Comparison of ENCODE assay signal across 9 cellular contexts in the genomic region with DNA sequence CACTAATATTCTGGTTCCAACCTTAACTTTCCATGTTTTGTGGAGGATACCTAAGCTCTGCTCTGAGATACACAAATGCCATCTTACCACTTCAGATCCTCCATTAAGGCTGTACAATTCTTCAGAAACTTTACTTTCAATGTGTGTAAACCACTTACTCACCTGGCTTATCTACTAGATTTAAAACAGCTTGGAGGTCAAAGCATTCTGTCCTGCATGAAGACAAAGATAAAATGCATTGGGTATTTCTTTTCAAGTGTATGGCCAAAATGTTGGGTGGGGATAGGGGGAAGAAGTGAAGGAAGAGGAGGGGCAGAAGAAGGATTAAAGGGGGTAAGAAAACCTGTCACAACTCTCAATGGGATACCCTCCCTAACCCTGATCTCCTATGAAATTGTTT. TPM values are rescaled to one million over a fixed set of nuclear protein-coding genes. Genes with fewer than 3 reads are reported as not detected.
A peak's percentile ranks its signal among the peaks of the same experiment; 100 is the strongest.
DNase-seq lines count a peak whose midpoint lies in the region; ATAC-seq, FAIRE-seq and TF ChIP-seq lines count a peak whose summit lies in the region.
"Had no signal": no experiment of that assay in that cellular context is flagged by ENCODE, and none has a peak within 500 bp of the region (broad histone marks: within the 10 kb centered on the region; RNA-seq: fewer than 3 reads in every experiment).

No MANE protein-coding gene starts in this region.

- CTCF ChIA-PET in activated naive CD4-positive, alpha-beta T cell treated with anti-CD3 and anti-CD28 coated beads for 36 hours (lab: Charles Lee) = interaction anchor here (0.5 to 1.2 kb wide), 3 partner anchors 29 to 186 kb away, joined by 3 to 4 read pairs (median 3); no protein-coding TSS in a partner anchor
- CTCF ChIA-PET in K562 (lab: Yijun Ruan, JAX; ENCODE audit: low intra/inter-chr PET ratio) = no interaction called here

- H3K27me3 Mint-ChIP-seq in activated naive CD4-positive, alpha-beta T cell treated with anti-CD3 and anti-CD28 coated beads for 36 hours (ENCODE audit: low read depth) = no peaks in the 10 kb centered on the region

- H3K27ac ChIP-seq in K562 (ENCODE audit: extremely low read depth, low read depth, low read length) (peak overlapping the region; percentile 95), lower lobe of right lung (peak overlapping the region; percentile 97), transverse colon (peak overlapping the region; percentile 92 to 98 (median 95))

- H2AFZ ChIP-seq in K562 (ENCODE audit: low read depth, low read length) = no peak overlapping the region

- H3K27ac Mint-ChIP-seq in activated naive CD4-positive, alpha-beta T cell treated with anti-CD3 and anti-CD28 coated beads for 36 hours = peak overlapping the region; percentile 98

- in situ Hi-C loops in K562 (cut with MboI) = loop anchor here (10.0 kb wide), 1 partner anchor 205 kb away; the partner anchor contains the start of gene SCAI
- in situ Hi-C loops in transverse colon (cut with MboI; ENCODE audit: low pct_ligation_motif_present in 1 of 4, low pct_unique_long_range_greater_than_20kb in 1 of 4, low sequenced_read_pairs in 3 of 4) = loop anchor here in 3 of 4 donors (10.0 to 25.0 kb wide), 2 partner anchors 197 to 205 kb away; partner anchors contain the start of gene SCAI (in 3 of the 3)

- H3K9me1 ChIP-seq in K562 (ENCODE audit: control insufficient read depth, insufficient read depth, low read length) = no peaks in the 10 kb centered on the region

- H3K4me3 ChIP-seq in K562 = peak overlapping the region; percentile 75
- H3K4me3 ChIP-seq in lower lobe of right lung = peak overlapping the region; percentile 84
- H3K4me3 ChIP-seq in transverse colon = peak overlapping the region; percentile 59 to 87 (median 64)

- TF ChIP-seq EP300 in K562 (IDR thresholded peaks at IDR 0.05; ENCODE audit: low read length) (no peak), transverse colon (IDR thresholded peaks at IDR 0.05; ENCODE audit: low read depth) (no peak)

- ATAC-seq in K562 = no peak
- ATAC-seq in lower lobe of right lung = no peak
- ATAC-seq in GM18505 (IDR thresholded peaks at IDR 0.05; ENCODE audit: unreplicated experiment) = no peak
- ATAC-seq in HG03571 (IDR thresholded peaks at IDR 0.05; ENCODE audit: unreplicated experiment) = no peak
- no peak for ATAC-seq in HG02938 (IDR thresholded peaks at IDR 0.05; ENCODE audit: unreplicated experiment)

- H3K27me3 ChIP-seq in K562 (ENCODE audit: control insufficient read depth in 2 of 2, insufficient read depth in 2 of 2, low read length in 2 of 2) (no peaks in the 10 kb centered on the region), lower lobe of right lung (ENCODE audit: low read depth) (no peaks in the 10 kb centered on the region), transverse colon (no peaks in the 10 kb centered on the region)

- peaks cover 27% of the 10 kb centered on the region for H3K36me3 ChIP-seq in K562 (ENCODE audit: control insufficient read depth, insufficient read depth, low read length)
- peaks cover 34% of the 10 kb centered on the region for H3K36me3 ChIP-seq in lower lobe of right lung
- peaks cover 0 to 15% (median 5%) of the 10 kb centered on the region in 4 donors for H3K36me3 ChIP-seq in transverse colon

- peaks cover 1% of the 10 kb centered on the region for H3K9me3 Mint-ChIP-seq in activated naive CD4-positive, alpha-beta T cell treated with anti-CD3 and anti-CD28 coated beads for 36 hours

- no peak for DNase-seq in activated naive CD4-positive, alpha-beta T cell treated with anti-CD3 and anti-CD28 coated beads for 36 hours
- DNase-seq in activated naive CD4-positive, alpha-beta T cell treated with anti-CD3 and anti-CD28 coated beads, Interleukin-2, amount 50 U/mL, for 16 hours = no peak
- peak in 2 of 4 experiments; percentile 17 to 22 for DNase-seq in K562 (ENCODE audit: extremely low read depth in 1 of 4, low spot score in 3 of 4)
- DNase-seq in lower lobe of right lung = no peak
- DNase-seq in transverse colon = no peak

- TF ChIP-seq POLR2A in K562 (conservative IDR thresholded peaks at IDR 0.05) (no peak), transverse colon (IDR thresholded peaks at IDR 0.05) (no peak), GM18505 (IDR thresholded peaks at IDR 0.05; ENCODE audit: borderline replicate concordance, extremely low read depth, insufficient read depth, insufficient read length) (no peak)

- TSS peak; percentile 64 for BruUV-seq in K562 (replicated peaks; lab: Mats Ljungman, UMichigan)

- H3K4me1 ChIP-seq in K562 (replicated peaks in 1 of 2; ENCODE audit: control insufficient read depth in 2 of 2, insufficient read depth in 2 of 2, low read length in 2 of 2) = peaks cover 6 to 8% of the 10 kb centered on the region in 2 experiments; a peak in 3 of 5 replicates
- peaks cover 15% of the 10 kb centered on the region for H3K4me1 ChIP-seq in lower lobe of right lung
- H3K4me1 ChIP-seq in transverse colon = peaks cover 0 to 19% (median 9%) of the 10 kb centered on the region in 4 donors

- H3K9ac ChIP-seq in K562 (ENCODE audit: insufficient read depth in 1 of 2, low read depth in 2 of 2, low read length in 2 of 2) = peak overlapping the region; percentile 95 to 96

- H3K79me2 ChIP-seq in K562 (ENCODE audit: control insufficient read depth, insufficient read depth, low read length) = peaks cover 27% of the 10 kb centered on the region

- no peak for FAIRE-seq in K562 (lab: Jason Lieb, UNC)
- FAIRE-seq: endometrium had no signal

- no peak for TF ChIP-seq CTCF in K562 (IDR thresholded peaks at IDR 0.05 in 2 of 3, conservative IDR thresholded peaks at IDR 0.05 in 1 of 3; ENCODE audit: insufficient read depth in 2 of 3, low read depth in 1 of 3, low read length in 3 of 3)
- TF ChIP-seq CTCF in lower lobe of right lung (IDR thresholded peaks at IDR 0.05) = no peak
- TF ChIP-seq CTCF in transverse colon (IDR thresholded peaks at IDR 0.05) = no peak

- no peak for TF ChIP-seq RAD21 in K562 (CRISPR knock-in tag; conservative IDR thresholded peaks at IDR 0.05 in 1 of 2, IDR thresholded peaks at IDR 0.05 in 1 of 2)

- peaks cover 22% of the 10 kb centered on the region for H3K4me1 Mint-ChIP-seq in activated naive CD4-positive, alpha-beta T cell treated with anti-CD3 and anti-CD28 coated beads for 36 hours (ENCODE audit: low read depth)

- peak overlapping the region; percentile 99 for H3K4me2 ChIP-seq in K562 (ENCODE audit: insufficient read depth, low read length)

- intact Hi-C loops in activated naive CD4-positive, alpha-beta T cell treated with anti-CD3 and anti-CD28 coated beads for 36 hours (cut with micrococcal nuclease) = loop anchor here (2.0 to 10.0 kb wide), 4 partner anchors 77 to 435 kb away; partner anchors contain the start of genes ARPC5L and PPP6C
- intact Hi-C loops in K562 (cut with micrococcal nuclease) = loop anchor here (2.0 kb wide), 1 partner anchor 69 kb away; no protein-coding TSS in a partner anchor
- intact Hi-C loops in lower lobe of right lung (cut with DNase I) = no loop called here
- intact Hi-C loops in transverse colon (cut with DNase I; ENCODE audit: low total_unique reads) = no loop called here

- no peaks in the 10 kb centered on the region for H4K20me1 ChIP-seq in K562 (replicated peaks; ENCODE audit: control insufficient read depth, insufficient read depth, low read length)

- peaks cover 20% of the 10 kb centered on the region for H3K36me3 Mint-ChIP-seq in activated naive CD4-positive, alpha-beta T cell treated with anti-CD3 and anti-CD28 coated beads for 36 hours (ENCODE audit: low read depth)

- H3K9me3 ChIP-seq in K562 (replicated peaks; ENCODE audit: control insufficient read depth, insufficient read depth, low read depth, low read length) (no peaks in the 10 kb centered on the region), lower lobe of right lung (no peaks in the 10 kb centered on the region), transverse colon (no peaks in the 10 kb centered on the region)

- peak overlapping the region; percentile 98 for H3K4me3 Mint-ChIP-seq in activated naive CD4-positive, alpha-beta T cell treated with anti-CD3 and anti-CD28 coated beads for 36 hours

- POLR2A ChIA-PET in K562 (lab: Yijun Ruan, JAX) = interaction anchor here (1.0 to 1.1 kb wide), 2 partner anchors 8 to 10 kb away, joined by 3 read pairs; no protein-coding TSS in a partner anchor

TF ChIP-seq in K562, 482 proteins besides CTCF, POLR2A, EP300 and RAD21 (continues in another document):
- peak; percentile 34; the same call in 1 of the 2 replicates for TF ChIP-seq LEF1 (IDR thresholded peaks at IDR 0.05)
- TF ChIP-seq CBFA2T3 (IDR thresholded peaks at IDR 0.05) = peak; percentile 72
- 0 out of 2 replicates have a peak, but pooled peaks have one; percentile 11 for TF ChIP-seq SMARCA4 (IDR thresholded peaks at IDR 0.05)
- TF ChIP-seq IRF9 (tag; IDR thresholded peaks at IDR 0.05) = no peak

RNA-seq across cellular contexts. Expression of gene GOLGA1, which starts 0.9 kb away (rescaled TPM):
- 10 to 100 TPM; 14.3 to 15.8 TPM for total RNA-seq in activated naive CD4-positive, alpha-beta T cell treated with anti-CD3 and anti-CD28 coated beads for 36 hours
- 51.0 and 72.8 TPM in 2 replicates for total RNA-seq in K562 (2011; cell fraction: chromatin; rRNA removed; ENCODE audit: low replicate concordance)
- 14.2 and 14.7 TPM in 2 replicates for total RNA-seq in K562 (2011; cell fraction: nucleolus; rRNA removed)
- total RNA-seq in K562 (2011; cell fraction: nucleoplasm; rRNA removed) = 34.2 and 46.8 TPM in 2 replicates
- total RNA-seq in K562 (2014; rRNA removed) = 8.5 and 9.6 TPM in 2 replicates
- 7.3 and 10.2 TPM in 2 replicates for total RNA-seq in K562 (2014; rRNA removed; fragmentation: Illumina TruSeq; extraction: Trizol)
- total RNA-seq in K562 (2015; rRNA removed; fragmentation: Illumina TruSeq; extraction: Trizol) = 7.4 and 7.9 TPM in 2 replicates
- total RNA-seq in K562 (2021) = 9.5 and 10.5 TPM in 2 replicates
- polyA plus RNA-seq in K562 (2011; rRNA removed) = 15.9 and 18.9 TPM in 2 replicates
- polyA plus RNA-seq in K562 (2011; cell fraction: cytosol; rRNA removed) = 7.2 and 10.9 TPM in 2 replicates
- polyA plus RNA-seq in K562 (2011; cell fraction: nucleus; rRNA removed) = 54.3 and 62.6 TPM in 2 replicates
- polyA plus RNA-seq in K562 (2012) = 4.6 and 9.1 TPM in 2 replicates
- 6.6 and 8.5 TPM in 2 replicates for polyA plus RNA-seq in K562 (2014; fragmentation: Illumina TruSeq; extraction: Trizol)
- 1 to 10 TPM; 2.9 to 3.9 TPM for polyA plus RNA-seq in K562 (2014; fragmentation: Nextera tagmentation; extraction: Ambion mirVana)
- polyA plus RNA-seq in K562 (2014; rRNA removed) = 11.0 and 11.8 TPM in 2 replicates
- 24.1 and 24.7 TPM in 2 replicates for polyA minus RNA-seq in K562 (2011; rRNA and poly(A)+ RNA removed)
- 2.7 and 8.6 TPM in 2 replicates for polyA minus RNA-seq in K562 (2011; cell fraction: cytosol; rRNA and poly(A)+ RNA removed)
- 10.9 and 15.9 TPM in 2 replicates for polyA minus RNA-seq in K562 (2011; cell fraction: nucleus; rRNA and poly(A)+ RNA removed)
- 24.6 TPM for total RNA-seq in lower lobe of right lung
- total RNA-seq in transverse colon = 100 to 1,000 TPM in 1 of 4 donors, 10 to 100 TPM in 3; 24.3 to 144 (median 30.1) TPM

Comparison
In these comparisons a context has a peak if more than half of its experiments do, and no peak if none do; other contexts are left out.
1. intact Hi-C loops: an anchor here in activated naive CD4-positive, alpha-beta T cell treated with anti-CD3 and anti-CD28 coated beads for 36 hours (2.0 to 10.0 kb wide) and K562 (2.0 kb wide); none called in lower lobe of right lung and transverse colon.